23 cellular contexts compared by ENCODE assay signal in the genomic region with DNA sequence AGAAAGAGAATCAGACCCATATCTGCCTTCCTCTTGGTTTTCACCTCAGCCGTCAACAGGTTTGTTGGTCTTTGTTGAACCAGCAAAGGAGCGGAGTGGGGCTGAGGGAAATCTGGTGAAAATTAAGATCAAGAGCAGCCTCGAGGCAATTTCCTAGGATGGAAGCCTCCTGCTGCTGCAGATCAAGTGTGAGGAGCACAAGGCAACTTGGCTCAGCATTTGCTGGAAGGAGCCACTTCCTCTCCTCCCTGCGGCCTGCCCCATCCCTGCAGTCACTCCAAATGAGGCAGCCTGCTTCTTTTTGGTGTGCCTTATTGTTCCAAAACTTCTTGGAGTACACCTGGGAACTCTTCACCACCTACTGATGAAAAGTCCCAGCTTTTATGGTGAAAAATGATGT. TPM values are rescaled to one million over a fixed set of nuclear protein-coding genes. Genes with fewer than 3 reads are reported as not detected.
DNase-seq lines count a peak whose midpoint lies in the region; ATAC-seq, FAIRE-seq and TF ChIP-seq lines count a peak whose summit lies in the region.
"Had no signal": no experiment of that assay in that cellular context is flagged by ENCODE, and none has a peak within 500 bp of the region (broad histone marks: within the 10 kb centered on the region; RNA-seq: fewer than 3 reads in every experiment).

No MANE protein-coding gene starts in this region.

- POLR2A ChIA-PET in CD4-positive, alpha-beta T cell (lab: Charles Lee): interaction anchor here (1.8 to 5.3 kb wide), 5 partner anchors 7 to 49 kb away, joined by 4 to 120 read pairs (median 12); no protein-coding TSS in a partner anchor
- POLR2A ChIA-PET in activated CD4-positive, alpha-beta memory T cell treated with anti-CD3 and anti-CD28 coated beads, Interleukin-2, amount 10 ng/mL, durations not matched to agents 7 days and 5 days (lab: Charles Lee): interaction anchor here (1.6 to 3.9 kb wide), 3 partner anchors 11 to 61 kb away, joined by 4 to 44 read pairs (median 5); no protein-coding TSS in a partner anchor
- POLR2A ChIA-PET in H1 (lab: Charles Lee; ENCODE audit: partially characterized antibody): no interaction called here

- H3K23me2 ChIP-seq in H1 (ENCODE audit: low read depth, low read length): no peaks in the 10 kb centered on the region

- no peak for TF ChIP-seq CTCF in CD4-positive, alpha-beta T cell (IDR thresholded peaks at IDR 0.05)
- no peak for TF ChIP-seq CTCF in H1 (IDR thresholded peaks at IDR 0.05; ENCODE audit: control extremely low read depth in 1 of 3, insufficient read depth in 1 of 3, low read depth in 1 of 3, low read length in 3 of 3)

- no peak overlapping the region for H3K4ac ChIP-seq in H1 (replicated peaks; ENCODE audit: insufficient read length, low read depth, low read length)

- H2AFZ ChIP-seq in H1 (ENCODE audit: low read length): peak overlapping the region; percentile 72; the same call in 1 of the 2 replicates

- no peak overlapping the region for H2BK12ac ChIP-seq in H1 (ENCODE audit: low read depth, low read length)

- H4K91ac ChIP-seq in H1 (replicated peaks; ENCODE audit: insufficient read length, low read length): no peak overlapping the region

- ATAC-seq in CD4-positive, alpha-beta T cell (ENCODE audit: poor library complexity): no peak
- no peak for ATAC-seq in HG03469 (IDR thresholded peaks at IDR 0.05; ENCODE audit: unreplicated experiment)

- H3K4me2 ChIP-seq in H1 (ENCODE audit: insufficient read depth in 1 of 2, low read depth in 2 of 2, low read length in 2 of 2): no peak overlapping the region

- H3K4me3 ChIP-seq in H1 (ENCODE audit: extremely low read depth in 1 of 4, insufficient read depth in 2 of 4, low read depth in 3 of 4, low read length in 4 of 4): no peak overlapping the region
- H3K4me3 ChIP-seq: spleen, transverse colon had no signal

- H3K9me3 ChIP-seq in CD4-positive, alpha-beta T cell (ENCODE audit: control insufficient read depth, low read length): no peaks in the 10 kb centered on the region
- H3K9me3 ChIP-seq in H1 (ENCODE audit: insufficient read depth in 2 of 2, low read depth in 1 of 2, low read length in 1 of 2): no peaks in the 10 kb centered on the region
- H3K9me3 ChIP-seq: spleen, transverse colon had no signal

- CTCF ChIA-PET in CD4-positive, alpha-beta T cell (lab: Charles Lee): interaction anchor here (1.0 to 1.9 kb wide), 3 partner anchors 23 to 49 kb away, joined by 4 read pairs; no protein-coding TSS in a partner anchor
- CTCF ChIA-PET in activated CD4-positive, alpha-beta memory T cell treated with anti-CD3 and anti-CD28 coated beads, Interleukin-2, amount 10 ng/mL, durations not matched to agents 7 days and 5 days (lab: Charles Lee): interaction anchor here (1.4 to 1.9 kb wide), 2 partner anchors 9 to 49 kb away, joined by 7 to 12 read pairs; no protein-coding TSS in a partner anchor
- CTCF ChIA-PET in H1 (lab: Charles Lee; ENCODE audit: partially characterized antibody): interaction anchor here (1.1 to 2.0 kb wide), 2 partner anchors 14 to 84 kb away, joined by 3 to 5 read pairs; no protein-coding TSS in a partner anchor

- H3K9me3 Mint-ChIP-seq in CD4-positive, alpha-beta T cell: no peaks in the 10 kb centered on the region
- no peaks in the 10 kb centered on the region for H3K9me3 Mint-ChIP-seq in activated CD4-positive, alpha-beta memory T cell treated with anti-CD3 and anti-CD28 coated beads, Interleukin-2, amount 10 ng/mL, durations not matched to agents 7 days and 5 days
- H3K9me3 Mint-ChIP-seq: memory B cell had no signal

- peaks cover 70% of the 10 kb centered on the region for H3K36me3 Mint-ChIP-seq in CD4-positive, alpha-beta T cell (ENCODE audit: low read depth)
- peaks cover 81% of the 10 kb centered on the region for H3K36me3 Mint-ChIP-seq in activated CD4-positive, alpha-beta memory T cell treated with anti-CD3 and anti-CD28 coated beads, Interleukin-2, amount 10 ng/mL, durations not matched to agents 7 days and 5 days (ENCODE audit: low read depth)
- H3K36me3 Mint-ChIP-seq: memory B cell had no signal

- no peak overlapping the region for H3K56ac ChIP-seq in H1 (replicated peaks; ENCODE audit: insufficient read length, low read depth, low read length)

- TF ChIP-seq EP300 in H1 (IDR thresholded peaks at IDR 0.05; ENCODE audit: borderline replicate concordance in 1 of 2, low read depth in 2 of 2, low read length in 2 of 2): no peak

- no peak overlapping the region for H2BK20ac ChIP-seq in H1 (ENCODE audit: low read length)

- H3K9ac ChIP-seq in H1 (replicated peaks in 1 of 4; ENCODE audit: extremely low read depth in 1 of 4, low read depth in 3 of 4, low read length in 3 of 4): no peak overlapping the region

- peak overlapping the region; percentile 95 for H3K27ac Mint-ChIP-seq in CD4-positive, alpha-beta T cell
- peak overlapping the region; percentile 66 for H3K27ac Mint-ChIP-seq in activated CD4-positive, alpha-beta memory T cell treated with anti-CD3 and anti-CD28 coated beads, Interleukin-2, amount 10 ng/mL, durations not matched to agents 7 days and 5 days
- H3K27ac Mint-ChIP-seq: memory B cell had no signal

- H3K36me3 ChIP-seq in H1 (ENCODE audit: control insufficient read depth in 2 of 4, insufficient read depth in 4 of 4, low read length in 3 of 4): no peaks in the 10 kb centered on the region
- H3K36me3 ChIP-seq: transverse colon had no signal

- TF ChIP-seq RAD21 in H1 (IDR thresholded peaks at IDR 0.05 in 1 of 2, conservative IDR thresholded peaks at IDR 0.05 in 1 of 2; ENCODE audit: low read depth in 2 of 2, low read length in 2 of 2): no peak

- H3K23ac ChIP-seq in H1 (ENCODE audit: insufficient read length): no peak overlapping the region

- no peak overlapping the region for H2AK5ac ChIP-seq in H1 (ENCODE audit: low read depth, low read length)

- FAIRE-seq in H1 (lab: Jason Lieb, UNC): no peak
- FAIRE-seq: A204.1, H54 had no signal

- H2BK5ac ChIP-seq in H1 (ENCODE audit: low read depth, low read length): no peak overlapping the region

- peaks cover 90% of the 10 kb centered on the region for H3K4me1 Mint-ChIP-seq in CD4-positive, alpha-beta T cell (ENCODE audit: low read depth)
- peaks cover 75% of the 10 kb centered on the region for H3K4me1 Mint-ChIP-seq in activated CD4-positive, alpha-beta memory T cell treated with anti-CD3 and anti-CD28 coated beads, Interleukin-2, amount 10 ng/mL, durations not matched to agents 7 days and 5 days

- peak overlapping the region; percentile 18 for H3K27ac ChIP-seq in CD4-positive, alpha-beta T cell (ENCODE audit: low read depth, low read length)
- H3K27ac ChIP-seq in H1 (ENCODE audit: low read depth, low read length): no peak overlapping the region
- H3K27ac ChIP-seq: transverse colon had no signal

- H3K27me3 Mint-ChIP-seq in CD4-positive, alpha-beta T cell: no peaks in the 10 kb centered on the region
- H3K27me3 Mint-ChIP-seq in activated CD4-positive, alpha-beta memory T cell treated with anti-CD3 and anti-CD28 coated beads, Interleukin-2, amount 10 ng/mL, durations not matched to agents 7 days and 5 days: no peaks in the 10 kb centered on the region

- no peaks in the 10 kb centered on the region for H3K79me2 ChIP-seq in H1 (ENCODE audit: control insufficient read depth in 1 of 2, insufficient read depth in 2 of 2, low read length in 2 of 2)

- 89% methylated on average over 4 of the region's 4 CpGs; no CpG with 5 or more reads in 1 of the 2 experiments for WGBS in H1 (ENCODE audit: extremely low coverage in 1 of 2, insufficient coverage in 1 of 2, insufficient read length in 1 of 2, insufficient replicate concordance in 2 of 2, low coverage in 1 of 2, low lambda C conversion rate in 2 of 2, missing lambda C conversion rate in 1 of 2), 2 experiments

- no peaks in the 10 kb centered on the region for H3K79me1 ChIP-seq in H1 (ENCODE audit: low read depth, low read length)

- H4K8ac ChIP-seq in H1 (ENCODE audit: extremely low read depth, insufficient read depth, low read length): no peak overlapping the region; the same call in 1 of the 2 replicates

- intact Hi-C loops in CD4-positive, alpha-beta T cell (cut with DNase I, micrococcal nuclease): loop anchor here in 1 of 2 experiments (10.0 kb wide), 1 partner anchor 1468 kb away; a partner anchor contains a TSS

- no peak overlapping the region for H4K5ac ChIP-seq in H1 (ENCODE audit: insufficient read length, low read depth, low read length)

- H3K27me3 ChIP-seq in CD4-positive, alpha-beta T cell (ENCODE audit: control insufficient read depth, insufficient read depth, low read length): no peaks in the 10 kb centered on the region
- H3K27me3 ChIP-seq in H1 (replicated peaks in 1 of 4; ENCODE audit: control insufficient read depth in 3 of 4, extremely low read depth in 1 of 4, insufficient read depth in 3 of 4, low read length in 3 of 4): no peaks in the 10 kb centered on the region
- H3K27me3 ChIP-seq: spleen, transverse colon had no signal

- DNase-seq in activated CD4-positive, alpha-beta T cell treated with anti-CD3 and anti-CD28 coated beads for 48 hours: peak; percentile 28
- no peak for DNase-seq in activated CD4-positive, alpha-beta T cell treated with anti-CD3 and anti-CD28 coated beads for 4 hours
- no peak for DNase-seq in CD4-positive, alpha-beta T cell
- no peak for DNase-seq in activated CD4-positive, alpha-beta memory T cell treated with anti-CD3 and anti-CD28 coated beads, Interleukin-2, amount 10 ng/mL, durations not matched to agents 7 days and 5 days
- DNase-seq in H1 (ENCODE audit: low read depth in 1 of 2, low spot score in 2 of 2) (no peak), pons (ENCODE audit: low spot score) (no peak), DMS114 treated with DMSO at 0.1 percent for 48 hours (lab: John Stamatoyannopoulos, UW; ENCODE audit: unreplicated experiment) (no peak)
- DNase-seq: amygdala; glutamatergic neuron; Kasumi-1; NCI-H1930; NCI-H226; NCI-H82; retina; spleen; stimulated activated CD4-positive, alpha-beta T cell treated with anti-CD3 and anti-CD28 coated beads, Interleukin-4, amount 100 ng/mL, for 1 hour; stimulated activated naive CD4-positive, alpha-beta T cell treated with Interleukin-2 at 50 U/mL for 16 hours; transverse colon had no signal

- H4K20me1 ChIP-seq in H1 (replicated peaks in 1 of 2; ENCODE audit: control insufficient read depth in 1 of 2, insufficient read depth in 2 of 2, low read length in 2 of 2): no peaks in the 10 kb centered on the region

- no peak overlapping the region for H2BK15ac ChIP-seq in H1 (ENCODE audit: low read length)

- no peak overlapping the region for H3K18ac ChIP-seq in H1 (ENCODE audit: extremely low read depth, low read length)

- no peak overlapping the region for H3K14ac ChIP-seq in H1 (ENCODE audit: insufficient read length)

- H3K4me3 Mint-ChIP-seq in CD4-positive, alpha-beta T cell: peak overlapping the region; percentile 84
- H3K4me3 Mint-ChIP-seq in activated CD4-positive, alpha-beta memory T cell treated with anti-CD3 and anti-CD28 coated beads, Interleukin-2, amount 10 ng/mL, durations not matched to agents 7 days and 5 days: peak overlapping the region; percentile 70
- H3K4me3 Mint-ChIP-seq: memory B cell had no signal

- no peak for TF ChIP-seq POLR2A in H1 (IDR thresholded peaks at IDR 0.05; ENCODE audit: control extremely low read depth in 1 of 2, low read depth in 2 of 2, low read length in 2 of 2)

- peaks cover 1 to 6% (median 4%) of the 10 kb centered on the region in 4 experiments; a peak in 5 of 7 replicates for H3K4me1 ChIP-seq in H1 (replicated peaks in 1 of 4; ENCODE audit: control insufficient read depth in 3 of 4, insufficient read depth in 4 of 4, low read length in 3 of 4)

- H2BK120ac ChIP-seq in H1 (replicated peaks; ENCODE audit: low read depth, low read length): no peak overlapping the region

RNA-seq across cellular contexts. Expression of a gene that starts 4.9 kb away (rescaled TPM):
- 100 to 1,000 TPM; 129 to 138 TPM for total RNA-seq in CD4-positive, alpha-beta T cell
- total RNA-seq in activated CD4-positive, alpha-beta memory T cell treated with anti-CD3 and anti-CD28 coated beads, Interleukin-2, amount 10 ng/mL, durations not matched to agents 7 days and 5 days: 100 to 1,000 TPM; 180 to 195 TPM
- total RNA-seq in H1 (2021; fragmentation: NEBNext Ultra II Directional; extraction: Animal tissue kit (Norgen Biotek cat#: 25700)): 34.2 and 36.2 TPM in 2 replicates
- 5.9 and 9.7 TPM in 2 replicates for polyA plus RNA-seq in H1 (2011; rRNA removed)
- polyA plus RNA-seq in H1 (2011; cell fraction: cytosol; rRNA removed): 12.7 TPM
- polyA plus RNA-seq in H1 (2011; cell fraction: nucleus; rRNA removed): 7.4 TPM
- 10.3 to 24.7 TPM (median 12.4 TPM) in 4 replicates for polyA plus RNA-seq in H1 (2012, experiment 1 of 2)
- 1.7 TPM for polyA plus RNA-seq in H1 (2012, experiment 2 of 2)
- polyA plus RNA-seq in H1 (2013, experiment 1 of 2): 17.5 TPM
- 17.9 TPM for polyA plus RNA-seq in H1 (2013, experiment 2 of 2)
- polyA minus RNA-seq in H1 (2011; rRNA and poly(A)+ RNA removed): 25.4 and 40.7 TPM in 2 replicates
- 12.0 TPM for polyA minus RNA-seq in H1 (2011; cell fraction: cytosol; rRNA and poly(A)+ RNA removed)
- polyA minus RNA-seq in H1 (2011; cell fraction: nucleus; rRNA and poly(A)+ RNA removed): 33.7 TPM
- total RNA-seq: myocyte had no signal
